16 cellular contexts compared by ENCODE assay signal in the genomic region with DNA sequence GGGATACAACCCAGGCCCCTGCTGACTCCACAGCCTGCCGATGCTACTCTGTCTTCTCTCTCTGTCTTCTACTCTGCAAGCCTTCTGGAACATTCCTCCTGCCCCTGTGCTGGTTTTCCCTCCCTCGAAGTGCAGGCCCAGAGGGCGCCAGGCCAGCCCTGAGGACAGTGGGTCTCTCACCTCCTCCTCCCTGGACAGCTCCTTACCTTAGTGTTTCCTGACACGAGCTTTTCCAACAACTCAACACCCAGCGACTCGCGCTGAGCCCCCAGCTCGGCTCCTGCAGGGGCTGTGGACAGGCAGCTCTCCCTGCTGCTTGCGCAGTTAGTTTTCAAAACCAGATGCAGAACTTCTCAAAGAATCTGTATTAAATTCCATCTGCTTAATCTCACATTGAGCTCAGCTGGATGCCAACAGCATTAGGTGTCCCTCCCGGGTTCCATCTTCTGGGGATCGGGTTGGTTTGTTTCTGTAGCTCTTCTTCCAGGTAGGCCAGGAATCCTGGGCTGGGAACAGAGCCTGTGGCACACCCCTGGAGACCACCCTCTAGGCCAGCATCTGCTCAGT. TPM values are rescaled to one million over a fixed set of nuclear protein-coding genes. Genes with fewer than 3 reads are reported as not detected.
DNase-seq lines count a peak whose midpoint lies in the region; ATAC-seq, FAIRE-seq and TF ChIP-seq lines count a peak whose summit lies in the region.
"Had no signal": no experiment of that assay in that cellular context is flagged by ENCODE, and none has a peak within 500 bp of the region (broad histone marks: within the 10 kb centered on the region; RNA-seq: fewer than 3 reads in every experiment).

No MANE protein-coding gene starts in this region.

- H3K79me1 ChIP-seq in IMR-90 (ENCODE audit: low read depth in 1 of 2, low read length in 2 of 2): no peaks in the 10 kb centered on the region
- no peaks in the 10 kb centered on the region for H3K79me1 ChIP-seq in neuronal stem cell (ENCODE audit: low read depth, low read length)

- H3K4me2 ChIP-seq in IMR-90 (ENCODE audit: low read depth, low read length) (no peak overlapping the region), neuronal stem cell (ENCODE audit: insufficient read depth, low read length, poor library complexity, severe bottlenecking) (no peak overlapping the region)
- H3K4me2 ChIP-seq: BLaER1 had no signal

- H4K8ac ChIP-seq in IMR-90 (ENCODE audit: low read depth in 2 of 2, low read length in 2 of 2) (no peak overlapping the region), neuronal stem cell (ENCODE audit: low read depth, low read length) (no peak overlapping the region)

- in situ Hi-C loops in IMR-90 (cut with MboI; ENCODE audit: low sequenced_read_pairs): no loop called here

- H3K4me3 ChIP-seq in IMR-90 (ENCODE audit: insufficient read depth, low read depth, low read length): no peak overlapping the region
- no peak overlapping the region for H3K4me3 ChIP-seq in fibroblast of pulmonary artery (replicated peaks; ENCODE audit: low read depth, low read length)
- H3K4me3 ChIP-seq in neuronal stem cell (ENCODE audit: low read length in 2 of 2): no peak overlapping the region
- no peak overlapping the region for H3K4me3 ChIP-seq in psoas muscle
- H3K4me3 ChIP-seq: BLaER1 had no signal

- no peaks in the 10 kb centered on the region for H3K9me1 ChIP-seq in IMR-90 (ENCODE audit: insufficient read depth, low read length)

- 73% methylated on average over 6 of the region's 11 CpGs; no CpG with 5 or more reads in 1 of the 2 experiments for WGBS in IMR-90 (ENCODE audit: extremely low coverage in 2 of 2, insufficient read length in 1 of 2), 2 experiments
- no CpG with 5 or more reads among the region's 11 CpGs for WGBS in neuronal stem cell (ENCODE audit: extremely low coverage in 2 of 2, insufficient read length in 2 of 2, insufficient replicate concordance in 1 of 2), 2 donors
- 76 to 89% (median 85%) methylated on average over 11 of the region's 11 CpGs for WGBS in psoas muscle, 3 donors

- POLR2A ChIA-PET in IMR-90 (lab: Charles Lee; ENCODE audit: unreplicated experiment): no interaction called here
- POLR2A ChIA-PET in RWPE1 (lab: Yijun Ruan, JAX; ENCODE audit: low non-redundant PET): no interaction called here

- no peak overlapping the region for H3K18ac ChIP-seq in IMR-90 (ENCODE audit: low read depth, low read length)
- no peak overlapping the region for H3K18ac ChIP-seq in neuronal stem cell (ENCODE audit: low read length)

- intact Hi-C loops in IMR-90 (cut with micrococcal nuclease): no loop called here
- intact Hi-C loops in psoas muscle (cut with DNase I): no loop called here

- H3K27me3 ChIP-seq in IMR-90 (ENCODE audit: control insufficient read depth, insufficient read depth, low read length): no peaks in the 10 kb centered on the region
- no peaks in the 10 kb centered on the region for H3K27me3 ChIP-seq in neuronal stem cell (ENCODE audit: control insufficient read depth in 3 of 3, insufficient read depth in 3 of 3, low read depth in 1 of 3, low read length in 3 of 3)
- H3K27me3 ChIP-seq in psoas muscle (ENCODE audit: insufficient read depth in 3 of 3, low read length in 2 of 3): no peaks in the 10 kb centered on the region
- H3K27me3 ChIP-seq: BLaER1 had no signal

- DNase-seq in EL (peak; percentile 27), IMR-90 (peak; percentile 38), fibroblast of pulmonary artery (ENCODE audit: low read depth) (peak; percentile 11), neuronal stem cell (ENCODE audit: low spot score) (no peak), COLO668 (lab: John Stamatoyannopoulos, UW; ENCODE audit: unreplicated experiment) (no peak), psoas muscle (no peak), RWPE1 (ENCODE audit: low spot score) (no peak), urothelium cell line (ENCODE audit: low spot score) (no peak)
- DNase-seq: CD8-positive, alpha-beta memory T cell; NCI-H1092 treated with DMSO at 0.1 percent for 48 hours; NCI-H1694 treated with DMSO at 0.1 percent for 48 hours; NCI-H82; SHP77 had no signal

- no peak for TF ChIP-seq POLR2A in IMR-90 (IDR thresholded peaks at IDR 0.05; ENCODE audit: low read depth, low read length)

- CTCF ChIA-PET in IMR-90 (lab: Yijun Ruan, JAX) (no interaction called here), RWPE1 (lab: Yijun Ruan, JAX) (interaction anchor here (0.6 kb wide), 1 partner anchor 650 kb away, joined by 5 read pairs; no protein-coding TSS in a partner anchor)

- no peak overlapping the region for H2AK9ac ChIP-seq in IMR-90 (replicated peaks; ENCODE audit: low read depth, low read length, poor library complexity)

- ATAC-seq in IMR-90 (ENCODE audit: low read depth): peak; percentile 74
- ATAC-seq in psoas muscle: no peak
- ATAC-seq: Panc1 had no signal

- no peak overlapping the region for H3K56ac ChIP-seq in IMR-90 (ENCODE audit: extremely low read depth, insufficient read depth, low read length)

- H2BK15ac ChIP-seq in IMR-90 (ENCODE audit: low read depth, low read length) (no peak overlapping the region), neuronal stem cell (ENCODE audit: low read length) (no peak overlapping the region)

- no peak overlapping the region for H2BK20ac ChIP-seq in IMR-90 (ENCODE audit: low read depth, low read length)

- H3K9me3 ChIP-seq in IMR-90 (ENCODE audit: control insufficient read depth, insufficient read depth, low read length) (no peaks in the 10 kb centered on the region), neuronal stem cell (replicated peaks in 1 of 2; ENCODE audit: control insufficient read depth in 2 of 2, insufficient read depth in 1 of 2, low read depth in 1 of 2, low read length in 2 of 2) (no peaks in the 10 kb centered on the region), psoas muscle (no peaks in the 10 kb centered on the region)
- H3K9me3 ChIP-seq: BLaER1 had no signal

- peak overlapping the region; percentile 10 for H2AFZ ChIP-seq in IMR-90 (replicated peaks; ENCODE audit: low read length, poor library complexity)
- H2AFZ ChIP-seq in neuronal stem cell (ENCODE audit: low read length): no peak overlapping the region

- no peak overlapping the region for H4K91ac ChIP-seq in IMR-90 (ENCODE audit: insufficient read depth, low read depth, low read length)
- no peak overlapping the region for H4K91ac ChIP-seq in neuronal stem cell (ENCODE audit: low read depth, low read length, poor library complexity)

- no peak overlapping the region for H3K4ac ChIP-seq in IMR-90 (ENCODE audit: low read depth, low read length)
- H3K4ac ChIP-seq in neuronal stem cell (ENCODE audit: low read length): no peak overlapping the region

- H3K27ac ChIP-seq in IMR-90 (ENCODE audit: insufficient read depth, low read length) (no peak overlapping the region), neuronal stem cell (replicated peaks; ENCODE audit: low read length) (no peak overlapping the region), psoas muscle (no peak overlapping the region), RWPE1 (no peak overlapping the region)
- H3K27ac ChIP-seq: BLaER1 had no signal

- TF ChIP-seq CTCF in IMR-90 (conservative IDR thresholded peaks at IDR 0.05; ENCODE audit: low read depth, low read length) (no peak), fibroblast of pulmonary artery (IDR thresholded peaks at IDR 0.05; ENCODE audit: low read length, missing control alignments) (no peak), psoas muscle (IDR thresholded peaks at IDR 0.05) (no peak), RWPE1 (conservative IDR thresholded peaks at IDR 0.05; ENCODE audit: low read depth) (no peak)

- dilution Hi-C loops in IMR-90 (cut with HindIII; ENCODE audit: low sequenced_read_pairs, unreplicated experiment): no loop called here

- no peak for FAIRE-seq in urothelium cell line (lab: Jason Lieb, UNC)
- FAIRE-seq: H54 had no signal

- H3K4me1 ChIP-seq in IMR-90 (ENCODE audit: control insufficient read depth, insufficient read depth, low read length) (peaks cover 7% of the 10 kb centered on the region), neuronal stem cell (ENCODE audit: control insufficient read depth in 2 of 2, insufficient read depth in 1 of 2, low read depth in 1 of 2, low read length in 2 of 2) (peaks cover 0 to 8% of the 10 kb centered on the region in 2 donors), psoas muscle (no peaks in the 10 kb centered on the region)

- H4K5ac ChIP-seq in IMR-90 (ENCODE audit: low read depth, low read length): no peak overlapping the region

- H3K36me3 ChIP-seq in IMR-90 (ENCODE audit: control insufficient read depth, insufficient read depth, low read length): no peaks in the 10 kb centered on the region
- peaks cover 0 to 11% of the 10 kb centered on the region in 2 donors for H3K36me3 ChIP-seq in neuronal stem cell (replicated peaks in 1 of 2; ENCODE audit: control insufficient read depth in 2 of 2, insufficient read depth in 2 of 2, low read length in 2 of 2)
- H3K36me3 ChIP-seq in psoas muscle (ENCODE audit: insufficient read depth in 1 of 2, low read depth in 1 of 2): peaks cover 0 to 15% of the 10 kb centered on the region in 2 donors
- H3K36me3 ChIP-seq: BLaER1 had no signal

- H3K9ac ChIP-seq in IMR-90 (ENCODE audit: low read depth, low read length) (no peak overlapping the region), neuronal stem cell (ENCODE audit: low read depth, low read length, poor library complexity) (peak overlapping the region; percentile 44)
- H3K9ac ChIP-seq: BLaER1 had no signal

- H3K14ac ChIP-seq in IMR-90 (replicated peaks; ENCODE audit: low read depth, low read length) (0 out of 2 replicates have a peak overlapping the region, but pooled peaks have one; percentile 13), neuronal stem cell (ENCODE audit: low read length) (no peak overlapping the region)

- BruUV-seq in IMR-90 (replicated peaks; lab: Mats Ljungman, UMichigan): no TSS peak

- H2BK120ac ChIP-seq in IMR-90 (ENCODE audit: low read depth, low read length): no peak overlapping the region
- H2BK120ac ChIP-seq in neuronal stem cell (ENCODE audit: low read depth, low read length): no peak overlapping the region

- H2AK5ac ChIP-seq in IMR-90 (ENCODE audit: low read depth, low read length): no peak overlapping the region
- no peak overlapping the region for H2AK5ac ChIP-seq in neuronal stem cell (ENCODE audit: low read depth, low read length)

- H4K20me1 ChIP-seq in IMR-90 (ENCODE audit: insufficient read depth, low read length): no peaks in the 10 kb centered on the region
- H4K20me1 ChIP-seq: BLaER1 had no signal

- no peak overlapping the region for H3K23ac ChIP-seq in IMR-90 (ENCODE audit: low read depth, low read length)
- peak overlapping the region; percentile 55 for H3K23ac ChIP-seq in neuronal stem cell (ENCODE audit: low read depth, low read length, poor library complexity)

- no peak overlapping the region for H2BK12ac ChIP-seq in neuronal stem cell (ENCODE audit: low read length)

- TF ChIP-seq RAD21 in IMR-90 (IDR thresholded peaks at IDR 0.05; ENCODE audit: low read length): no peak

- H2BK5ac ChIP-seq in IMR-90 (ENCODE audit: low read depth, low read length, poor library complexity, severe bottlenecking): no peak overlapping the region
- H2BK5ac ChIP-seq in neuronal stem cell (ENCODE audit: low read length): no peak overlapping the region

RNA-seq across cellular contexts. Expression of a gene that starts 54.2 kb away (rescaled TPM):
- 5.0 and 7.0 TPM in 2 replicates for total RNA-seq in IMR-90 (2012; rRNA removed)
- 10.7 and 10.8 TPM in 2 replicates for polyA plus RNA-seq in IMR-90 (2012; rRNA removed)
- 12.3 and 16.6 TPM in 2 replicates for polyA plus RNA-seq in IMR-90 (2012; cell fraction: cytosol; rRNA removed)
- polyA plus RNA-seq in IMR-90 (2012; cell fraction: nucleus; rRNA removed; ENCODE audit: low replicate concordance): 18.5 and 56.4 TPM in 2 replicates
- 25.9 TPM for polyA plus RNA-seq in neuronal stem cell (2013, experiment 1 of 2)
- polyA plus RNA-seq in neuronal stem cell (2013, experiment 2 of 2): 26.2 TPM
- total RNA-seq in psoas muscle: 10 to 100 TPM; 22.5 to 51.4 (median 28.6) TPM
- polyA plus RNA-seq in psoas muscle: 10 to 100 TPM; 14.5 to 31.4 (median 17.4) TPM

RNA-seq across cellular contexts. Expression of a gene that starts 59.8 kb away (rescaled TPM):
- total RNA-seq in IMR-90 (2012; rRNA removed) (19.2 and 20.3 TPM in 2 replicates), psoas muscle (10 to 100 TPM; 22.7 to 42.6 (median 34.1) TPM)
- polyA plus RNA-seq in IMR-90 (2012; rRNA removed) (24.8 and 38.1 TPM in 2 replicates), psoas muscle (10 to 100 TPM; 25.7 to 38.8 (median 36.8) TPM)
- 15.9 and 19.6 TPM in 2 replicates for polyA plus RNA-seq in IMR-90 (2012; cell fraction: cytosol; rRNA removed)
- 25.0 and 29.9 TPM in 2 replicates for polyA plus RNA-seq in IMR-90 (2012; cell fraction: nucleus; rRNA removed; ENCODE audit: low replicate concordance)
- 19.8 TPM for polyA plus RNA-seq in neuronal stem cell (2013, experiment 1 of 2)
- 19.0 TPM for polyA plus RNA-seq in neuronal stem cell (2013, experiment 2 of 2)

Comparison
In these comparisons a context has a peak if more than half of its experiments do, and no peak if none do; other contexts are left out.
1. DNase-seq: peak in EL (single experiment), IMR-90 (single experiment) and fibroblast of pulmonary artery (single experiment); none in neuronal stem cell (single experiment), COLO668 (single experiment), psoas muscle (0 of 2), RWPE1 (single experiment) and urothelium cell line (single experiment).